In the genomic region with DNA sequence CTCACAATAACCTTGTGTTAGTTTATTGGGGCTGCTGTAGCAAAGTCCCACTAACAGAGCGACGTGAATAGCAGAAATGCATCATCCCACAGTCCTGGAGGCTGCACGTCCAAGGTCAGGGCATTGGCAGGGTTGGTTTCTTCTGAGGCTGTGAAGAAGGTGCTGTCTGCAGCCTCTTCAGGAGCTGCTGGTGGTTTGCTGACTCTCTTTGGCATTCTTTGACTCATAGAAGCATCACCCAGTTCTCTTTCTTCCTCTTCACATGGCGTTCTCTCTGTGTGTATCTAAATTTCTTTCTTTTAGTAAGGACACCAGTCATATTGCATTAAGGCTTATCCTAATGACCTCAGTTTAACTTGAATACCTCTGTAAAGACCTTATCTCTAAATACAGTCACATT, we compare ENCODE assay signal across 20 cellular contexts.
"Had no signal": no experiment of that assay in that cellular context is flagged by ENCODE, and none has a peak within 500 bp of the region (broad histone marks: within the 10 kb centered on the region; RNA-seq: fewer than 3 reads in every experiment).

No MANE protein-coding gene starts in this region.

- H3K4me1 ChIP-seq: breast epithelium, colonic mucosa, esophagus squamous epithelium, vagina had no signal

- H3K4me3 ChIP-seq: breast epithelium, colonic mucosa, dorsolateral prefrontal cortex, esophagus squamous epithelium, heart right ventricle, smooth muscle cell, vagina had no signal

- H3K36me3 ChIP-seq: breast epithelium, colonic mucosa, esophagus squamous epithelium, heart right ventricle, vagina had no signal

- H3K36me3 Mint-ChIP-seq: activated naive CD8-positive, alpha-beta T cell; memory B cell; stimulated activated naive B cell treated with anti-CD40 and anti-IgM and Interleukin-4, amounts not matched to agents 10 μg/mL and 1 μg/mL and 100 μg/mL, for 72 hours; type B pancreatic cell had no signal

- H3K27me3 ChIP-seq: breast epithelium, colonic mucosa, esophagus squamous epithelium, heart right ventricle, vagina had no signal

- H3K4me1 Mint-ChIP-seq: T-helper 17 cell had no signal

- H3K9me3 ChIP-seq: breast epithelium, colonic mucosa, esophagus squamous epithelium, heart right ventricle, vagina had no signal

- H3K27ac Mint-ChIP-seq: activated naive CD8-positive, alpha-beta T cell; activated T-helper 17 cell treated with anti-CD3 and anti-CD28 coated beads, Interleukin-2, amount 50 U/mL, for 72 hours; memory B cell; stimulated activated naive B cell treated with anti-CD40 and anti-IgM and Interleukin-4, amounts not matched to agents 10 μg/mL and 1 μg/mL and 100 μg/mL, for 72 hours; T-helper 17 cell; type B pancreatic cell had no signal

- H3K4me3 Mint-ChIP-seq: activated naive CD8-positive, alpha-beta T cell; activated T-helper 17 cell treated with anti-CD3 and anti-CD28 coated beads, Interleukin-2, amount 50 U/mL, for 72 hours; memory B cell; stimulated activated naive B cell treated with anti-CD40 and anti-IgM and Interleukin-4, amounts not matched to agents 10 μg/mL and 1 μg/mL and 100 μg/mL, for 72 hours; T-helper 17 cell; type B pancreatic cell had no signal

- H3K4me2 ChIP-seq: smooth muscle cell had no signal

- H3K27me3 Mint-ChIP-seq: activated naive CD8-positive, alpha-beta T cell; T-helper 17 cell; type B pancreatic cell had no signal

- H3K27ac ChIP-seq: breast epithelium, colonic mucosa, dorsolateral prefrontal cortex, esophagus squamous epithelium, heart right ventricle, vagina had no signal

- H3K9me3 Mint-ChIP-seq: activated T-helper 17 cell treated with anti-CD3 and anti-CD28 coated beads, Interleukin-2, amount 50 U/mL, for 72 hours; memory B cell; stimulated activated naive B cell treated with anti-CD40 and anti-IgM and Interleukin-4, amounts not matched to agents 10 μg/mL and 1 μg/mL and 100 μg/mL, for 72 hours had no signal

- DNase-seq: activated CD4-positive, alpha-beta T cell treated with anti-CD3 and anti-CD28 coated beads, Interleukin-2, amount 50 U/mL, for 1 hour; activated T-cell treated with anti-CD3 and anti-CD28 coated beads, Interleukin-2, amount 50 U/mL, for 1 hour; colonic mucosa; dorsolateral prefrontal cortex; esophagus squamous epithelium; heart right ventricle; kidney glomerular epithelial cell; left ventricle myocardium superior; nucleus accumbens; stimulated activated CD4-positive, alpha-beta T cell treated with anti-CD3 and anti-CD28 coated beads, Interleukin-15, amount 100 ng/mL, for 24 hours; stimulated activated naive B cell treated with anti-CD40 and anti-IgM and Interleukin-4, amounts not matched to agents 10 μg/mL and 1 μg/mL and 100 μg/mL, for 72 hours; SW 1271; T-helper 17 cell had no signal
